ENCODE assay signal across 8 cellular contexts in genomic region chr7:1536768-1537630, GRCh38. TPM values are rescaled to one million over a fixed set of nuclear protein-coding genes. Genes with fewer than 3 reads are reported as not detected.
DNase-seq lines count a peak whose midpoint lies in the region; ATAC-seq and TF ChIP-seq lines count a peak whose summit lies in the region.

No MANE protein-coding gene starts in this region.

- peaks cover 4 to 36% (median 12%) of the 10 kb centered on the region in 4 donors for H3K4me1 Mint-ChIP-seq in CD4-positive, CD25-positive, alpha-beta regulatory T cell

- no peaks in the 10 kb centered on the region for H3K9me3 ChIP-seq in CD4-positive, CD25-positive, alpha-beta regulatory T cell (ENCODE audit: control insufficient read depth in 2 of 2, low read length in 2 of 2)
- H3K9me3 ChIP-seq in PC-9 (ENCODE audit: insufficient read depth, low read depth) (no peaks in the 10 kb centered on the region), esophagus (ENCODE audit: control insufficient read depth in 2 of 2, insufficient read depth in 1 of 2, low read depth in 1 of 2, low read length in 1 of 2) (no peaks in the 10 kb centered on the region), uterus (no peaks in the 10 kb centered on the region)

- no peaks in the 10 kb centered on the region for H3K27me3 ChIP-seq in CD4-positive, CD25-positive, alpha-beta regulatory T cell (ENCODE audit: control insufficient read depth, insufficient read depth, low read length)
- H3K27me3 ChIP-seq in PC-9 (ENCODE audit: insufficient read depth, low read depth) = no peaks in the 10 kb centered on the region
- no peaks in the 10 kb centered on the region for H3K27me3 ChIP-seq in esophagus (ENCODE audit: control insufficient read depth in 1 of 2, insufficient read depth in 2 of 2, low read length in 2 of 2)
- H3K27me3 ChIP-seq in uterus = no peaks in the 10 kb centered on the region

- 16 to 18% methylated on average over 52 to 57 of the region's 57 CpGs for WGBS in esophagus, 2 donors

- peak overlapping the region in 1 of 4 donors; percentile 17 for H3K4me3 Mint-ChIP-seq in CD4-positive, CD25-positive, alpha-beta regulatory T cell

- CTCF ChIA-PET in PC-9 (lab: Charles Lee) = interaction anchor here (0.7 to 1.2 kb wide), 2 partner anchors 19 to 28 kb away, joined by 7 to 12 read pairs; partner anchors contain the start of gene TMEM184A

- H3K36me3 Mint-ChIP-seq in CD4-positive, CD25-positive, alpha-beta regulatory T cell = peaks cover 3% of the 10 kb centered on the region

- H2AFZ ChIP-seq in PC-9 = no peak overlapping the region

- TF ChIP-seq CTCF in PC-9 (conservative IDR thresholded peaks at IDR 0.05) (no peak), uterus (IDR thresholded peaks at IDR 0.05) (no peak)

- intact Hi-C loops in PC-9 (cut with micrococcal nuclease; ENCODE audit: unreplicated experiment) (loop anchor here (1.0 to 10.0 kb wide), 5 partner anchors 17 to 988 kb away; partner anchors contain the start of genes INTS1 and TMEM184A), uterus (cut with DNase I; ENCODE audit: low total_unique reads) (no loop called here)

- ATAC-seq in CD4-positive, CD25-positive, alpha-beta regulatory T cell (ENCODE audit: low read depth in 2 of 2) = no peak

- peak overlapping the region; percentile 47 for H3K27ac ChIP-seq in CD4-positive, CD25-positive, alpha-beta regulatory T cell (ENCODE audit: insufficient read depth, low read length, poor library complexity, severe bottlenecking)
- H3K27ac ChIP-seq in PC-9 = peak overlapping the region; percentile 69
- H3K27ac ChIP-seq in esophagus (ENCODE audit: low read depth in 2 of 2, low read length in 1 of 2) = peak overlapping the region; percentile 77 to 92
- H3K27ac ChIP-seq in uterus = peak overlapping the region; percentile 96 to 98

- H3K4me1 ChIP-seq in CD4-positive, CD25-positive, alpha-beta regulatory T cell (ENCODE audit: control insufficient read depth, insufficient read depth, low read length, poor library complexity, severe bottlenecking) = peaks cover 26% of the 10 kb centered on the region
- H3K4me1 ChIP-seq in PC-9 (replicated peaks; ENCODE audit: insufficient read depth) (peaks cover 51% of the 10 kb centered on the region), esophagus (ENCODE audit: control insufficient read depth in 2 of 2, insufficient read depth in 2 of 2, low read length in 1 of 2) (peaks cover 14 to 41% of the 10 kb centered on the region in 2 donors), uterus (peaks cover 12 to 24% of the 10 kb centered on the region in 2 donors)

- peaks cover 5% of the 10 kb centered on the region for H3K27me3 Mint-ChIP-seq in CD4-positive, CD25-positive, alpha-beta regulatory T cell

- H3K4me2 ChIP-seq in PC-9 = peak overlapping the region; percentile 85

- peaks cover 43% of the 10 kb centered on the region for H3F3A ChIP-seq in PC-9 (ENCODE audit: insufficient read depth, low read depth)

- TF ChIP-seq POLR2A in uterus (IDR thresholded peaks at IDR 0.05) = peak; percentile 78 to 91

- peak overlapping the region in 1 of 3 donors; percentile 32 for H3K27ac Mint-ChIP-seq in CD4-positive, CD25-positive, alpha-beta regulatory T cell

- H3K36me3 ChIP-seq in CD4-positive, CD25-positive, alpha-beta regulatory T cell (ENCODE audit: control insufficient read depth, insufficient read depth, low read length) = peaks cover 29% of the 10 kb centered on the region
- H3K36me3 ChIP-seq in PC-9 (ENCODE audit: low read depth) (peaks cover 10% of the 10 kb centered on the region), esophagus (ENCODE audit: control insufficient read depth in 2 of 2, insufficient read depth in 2 of 2, low read length in 1 of 2) (peaks cover 0 to 35% of the 10 kb centered on the region in 2 donors), uterus (no peaks in the 10 kb centered on the region)

- no peaks in the 10 kb centered on the region for H3K9me2 ChIP-seq in PC-9 (ENCODE audit: insufficient read depth)

- H3K9me3 Mint-ChIP-seq in CD4-positive, CD25-positive, alpha-beta regulatory T cell = no peaks in the 10 kb centered on the region

- H3K79me2 ChIP-seq in PC-9 (ENCODE audit: low read depth) = peaks cover 77% of the 10 kb centered on the region

- H3K4me3 ChIP-seq in CD4-positive, CD25-positive, alpha-beta regulatory T cell (ENCODE audit: low read depth, low read length) = no peak overlapping the region
- H3K4me3 ChIP-seq in PC-9 (peak overlapping the region; percentile 53), esophagus (ENCODE audit: low read depth in 1 of 2, low read length in 2 of 2) (peak overlapping the region; percentile 15 to 48), uterus (peak overlapping the region; percentile 46 to 58)

- peaks cover 81% of the 10 kb centered on the region for H4K20me1 ChIP-seq in PC-9 (ENCODE audit: insufficient read depth)

- POLR2A ChIA-PET in PC-9 (lab: Charles Lee; ENCODE audit: unreplicated experiment) = interaction anchor here (0.6 to 1.6 kb wide), 4 partner anchors 19 to 92 kb away, joined by 3 to 13 read pairs (median 4); partner anchors contain the start of gene TMEM184A

- no TSS peak for BruUV-seq in PC-9 (replicated peaks; lab: Mats Ljungman, UMichigan)

- DNase-seq in CD4-positive, CD25-positive, alpha-beta regulatory T cell = no peak
- peak; percentile 95 to 99 for DNase-seq in PC-9
- DNase-seq in middle frontal gyrus (ENCODE audit: extremely low spot score, low spot score) = peak; percentile 38
- DNase-seq in uterus = peak; percentile 97 to 98
- no peak for DNase-seq in SHP77 treated with DMSO at 0.1 percent for 48 hours (lab: John Stamatoyannopoulos, UW)
- no peak for DNase-seq in activated T-cell treated with anti-CD3 and anti-CD28 coated beads, Interleukin-2, amount 50 U/mL, for 48 hours
- no peak for DNase-seq in NCI-H2029 treated with DMSO at 0.1 percent for 48 hours (lab: John Stamatoyannopoulos, UW)

RNA-seq across cellular contexts. Expression of gene MAFK, which starts 6.5 kb away (rescaled TPM):
- 61.5 TPM for total RNA-seq in CD4-positive, CD25-positive, alpha-beta regulatory T cell
- polyA plus RNA-seq in CD4-positive, CD25-positive, alpha-beta regulatory T cell = under 1 TPM; 0.31 to 0.62 (median 0.47) TPM
- total RNA-seq in PC-9 (2021) = 43.1 and 70.8 TPM in 2 replicates
- polyA plus RNA-seq in esophagus = 10 to 100 TPM; 15.5 to 25.0 TPM
- 10 to 100 TPM; 10.8 to 40.9 (median 26.0) TPM for total RNA-seq in uterus

RNA-seq across cellular contexts. Expression of gene TMEM184A, which starts 19.0 kb away (rescaled TPM):
- not detected for total RNA-seq in CD4-positive, CD25-positive, alpha-beta regulatory T cell
- polyA plus RNA-seq in CD4-positive, CD25-positive, alpha-beta regulatory T cell = under 1 TPM in 1 of 4 donors, not detected in 3; 0.25 TPM
- total RNA-seq in PC-9 (2021) = 21.4 TPM in 2 replicates
- polyA plus RNA-seq in esophagus = 100 to 1,000 TPM in 1 of 2 donors, 10 to 100 TPM in 1; 80.2 to 187 TPM
- 1 to 10 TPM in 1 of 4 donors, under 1 TPM in 2, not detected in 1; 0.29 to 2.8 (median 0.64) TPM for total RNA-seq in uterus

RNA-seq across cellular contexts. Expression of gene INTS1, which starts 32.8 kb away (rescaled TPM):
- total RNA-seq in CD4-positive, CD25-positive, alpha-beta regulatory T cell = 107 TPM
- 10 to 100 TPM in 2 of 4 donors, 1 to 10 TPM in 2; 8.5 to 11.9 (median 10.1) TPM for polyA plus RNA-seq in CD4-positive, CD25-positive, alpha-beta regulatory T cell
- total RNA-seq in PC-9 (2021) (124 and 170 TPM in 2 replicates), uterus (10 to 100 TPM in 3 of 4 donors, 1 to 10 TPM in 1; 8.2 to 68.9 (median 30.3) TPM)
- 10 to 100 TPM; 36.6 to 42.2 TPM for polyA plus RNA-seq in esophagus

RNA-seq across cellular contexts. Expression of gene PSMG3, which starts 32.8 kb away (rescaled TPM):
- 16.3 TPM for total RNA-seq in CD4-positive, CD25-positive, alpha-beta regulatory T cell
- polyA plus RNA-seq in CD4-positive, CD25-positive, alpha-beta regulatory T cell = 10 to 100 TPM; 41.2 to 47.8 (median 46.6) TPM
- total RNA-seq in PC-9 (2021) (63.3 and 78.9 TPM in 2 replicates), uterus (100 to 1,000 TPM in 1 of 4 donors, 10 to 100 TPM in 3; 16.4 to 143 (median 25.7) TPM)
- polyA plus RNA-seq in esophagus = 10 to 100 TPM; 66.9 to 72.3 TPM

Comparison
In these comparisons a context has a peak if more than half of its experiments do, and no peak if none do; other contexts are left out.
1. DNase-seq: peak in PC-9 (2 of 2), middle frontal gyrus (single experiment) and uterus (2 of 2); none in CD4-positive, CD25-positive, alpha-beta regulatory T cell (0 of 3), SHP77 treated with DMSO at 0.1 percent for 48 hours (single experiment), activated T-cell treated with anti-CD3 and anti-CD28 coated beads, Interleukin-2, amount 50 U/mL, for 48 hours (0 of 2) and NCI-H2029 treated with DMSO at 0.1 percent for 48 hours (single experiment).
2. H3K27ac ChIP-seq: peak in every context shown above with its lines; median percentile 97 in uterus; 84 in esophagus; 69 in PC-9; 47 in CD4-positive, CD25-positive, alpha-beta regulatory T cell.